Comparison of ENCODE assay signal across 18 cellular contexts in the genomic region with DNA sequence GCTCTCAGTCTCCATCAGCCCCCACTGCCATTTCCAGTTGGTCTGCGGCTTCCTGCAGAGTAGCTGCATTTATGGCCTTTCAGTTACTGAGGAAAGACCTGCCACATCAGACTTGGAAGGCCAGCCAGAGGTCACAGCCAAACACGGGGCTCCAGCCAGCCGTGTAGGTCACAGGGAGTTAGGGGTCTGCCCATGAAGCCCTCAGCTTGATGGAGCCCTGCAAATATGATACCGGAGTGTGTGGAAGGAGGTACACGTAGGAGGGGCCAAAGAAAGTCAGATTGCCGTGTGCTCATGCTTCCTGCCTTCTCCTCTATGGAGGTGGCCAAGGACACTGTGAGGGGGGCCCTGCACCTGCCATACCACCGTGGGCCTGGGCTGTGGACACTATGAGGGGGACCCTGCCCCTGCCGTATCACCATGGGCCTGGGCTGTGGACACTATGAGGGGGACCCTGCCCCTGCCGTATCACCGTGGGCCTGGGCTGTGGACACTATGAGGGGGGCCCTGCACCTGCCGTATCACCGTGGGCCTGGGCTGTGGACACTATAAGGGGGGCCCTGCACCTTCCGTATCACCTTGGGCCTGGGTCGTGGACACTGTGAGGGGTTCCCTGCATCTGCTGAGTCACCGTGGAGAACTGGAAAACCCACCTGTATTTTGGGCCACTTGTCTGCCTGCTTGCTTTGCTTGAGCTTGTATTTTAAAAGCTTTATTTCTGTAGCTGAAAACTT.
DNase-seq lines count a peak whose midpoint lies in the region; ATAC-seq and TF ChIP-seq lines count a peak whose summit lies in the region.
"Had no signal": no experiment of that assay in that cellular context is flagged by ENCODE, and none has a peak within 500 bp of the region (broad histone marks: within the 10 kb centered on the region; RNA-seq: fewer than 3 reads in every experiment).

No MANE protein-coding gene starts in this region.

- intact Hi-C loops in sciatic nerve (cut with DNase I): no loop called here
- intact Hi-C loops in CD4-positive, alpha-beta memory T cell (cut with micrococcal nuclease): no loop called here
- intact Hi-C loops in ovary (cut with DNase I): no loop called here
- intact Hi-C loops in naive thymus-derived CD4-positive, alpha-beta T cell (cut with micrococcal nuclease): no loop called here

- no peak for ATAC-seq in sciatic nerve
- ATAC-seq in naive thymus-derived CD4-positive, alpha-beta T cell: no peak
- ATAC-seq: A549, HepG2 had no signal

- peaks cover 0 to 2% (median 0%) of the 10 kb centered on the region in 8 donors for H3K9me3 Mint-ChIP-seq in CD4-positive, alpha-beta memory T cell
- peaks cover 0 to 3% (median 0%) of the 10 kb centered on the region in 11 donors for H3K9me3 Mint-ChIP-seq in naive thymus-derived CD4-positive, alpha-beta T cell
- H3K9me3 Mint-ChIP-seq: CD4-positive, alpha-beta T cell had no signal

- H3K27ac ChIP-seq in CD4-positive, alpha-beta memory T cell (ENCODE audit: low read depth, low read length): no peak overlapping the region
- H3K27ac ChIP-seq in ovary: no peak overlapping the region
- no peak overlapping the region for H3K27ac ChIP-seq in naive thymus-derived CD4-positive, alpha-beta T cell (ENCODE audit: low read depth, low read length)
- H3K27ac ChIP-seq: 22Rv1, A549, C4-2B had no signal

- H3K27ac Mint-ChIP-seq in CD4-positive, alpha-beta memory T cell: no peak overlapping the region
- no peak overlapping the region for H3K27ac Mint-ChIP-seq in naive thymus-derived CD4-positive, alpha-beta T cell
- H3K27ac Mint-ChIP-seq: CD4-positive, alpha-beta T cell; H9 had no signal

- H3K27me3 ChIP-seq in CD4-positive, alpha-beta memory T cell (ENCODE audit: insufficient read depth, low read length): no peaks in the 10 kb centered on the region
- H3K27me3 ChIP-seq in ovary: no peaks in the 10 kb centered on the region
- no peaks in the 10 kb centered on the region for H3K27me3 ChIP-seq in naive thymus-derived CD4-positive, alpha-beta T cell (ENCODE audit: control insufficient read depth in 2 of 2, insufficient read depth in 2 of 2, low read length in 2 of 2)

- DNase-seq in activated effector memory CD4-positive, alpha-beta T cell treated with anti-CD3 and anti-CD28 coated beads, Interleukin-2, amount 50 U/mL, for 16 hours: peak; percentile 38
- no peak for DNase-seq in activated effector memory CD4-positive, alpha-beta T cell treated with Interleukin-2 at 50 U/mL for 16 hours
- DNase-seq in left kidney (ENCODE audit: low read depth, low spot score) (peak; percentile 78), sciatic nerve (ENCODE audit: low spot score) (peak; percentile 31), ureter (ENCODE audit: low spot score) (no peak), ovary (no peak)
- no peak for DNase-seq in CD4-positive, alpha-beta memory T cell
- no peak for DNase-seq in naive thymus-derived CD4-positive, alpha-beta T cell
- DNase-seq: AML-193; CD4-positive, alpha-beta T cell; DMS153; DMS79 treated with DMSO at 0.1 percent for 48 hours; GF-D8; H9 had no signal

- H3K9me3 ChIP-seq in CD4-positive, alpha-beta memory T cell (ENCODE audit: control insufficient read depth in 1 of 2, low read length in 2 of 2): no peaks in the 10 kb centered on the region
- H3K9me3 ChIP-seq in ovary: no peaks in the 10 kb centered on the region
- H3K9me3 ChIP-seq in naive thymus-derived CD4-positive, alpha-beta T cell (ENCODE audit: control insufficient read depth in 2 of 3, low read length in 3 of 3): no peaks in the 10 kb centered on the region
- H3K9me3 ChIP-seq: A549 had no signal

- WGBS in ovary, 3 donors: 62 to 68% (median 66%) methylated on average over 15 of the region's 15 CpGs

- H3K36me3 ChIP-seq in CD4-positive, alpha-beta memory T cell (ENCODE audit: insufficient read depth, low read length): no peaks in the 10 kb centered on the region
- no peaks in the 10 kb centered on the region for H3K36me3 ChIP-seq in ovary
- H3K36me3 ChIP-seq in naive thymus-derived CD4-positive, alpha-beta T cell (ENCODE audit: control insufficient read depth in 2 of 3, insufficient read depth in 3 of 3, low read length in 3 of 3): no peaks in the 10 kb centered on the region

- no peaks in the 10 kb centered on the region for H3K4me1 ChIP-seq in CD4-positive, alpha-beta memory T cell (ENCODE audit: insufficient read depth, low read length)
- H3K4me1 ChIP-seq in ovary (ENCODE audit: insufficient read depth): no peaks in the 10 kb centered on the region
- H3K4me1 ChIP-seq in naive thymus-derived CD4-positive, alpha-beta T cell (ENCODE audit: control insufficient read depth in 2 of 2, insufficient read depth in 2 of 2, low read length in 2 of 2): no peaks in the 10 kb centered on the region

- H3K4me1 Mint-ChIP-seq in CD4-positive, alpha-beta memory T cell: no peaks in the 10 kb centered on the region
- H3K4me1 Mint-ChIP-seq in naive thymus-derived CD4-positive, alpha-beta T cell: no peaks in the 10 kb centered on the region

- CTCF ChIA-PET in CD4-positive, alpha-beta memory T cell (lab: Charles Lee; ENCODE audit: partially characterized antibody): no interaction called here
- CTCF ChIA-PET in naive thymus-derived CD4-positive, alpha-beta T cell (lab: Charles Lee): interaction anchor here (0.7 kb wide), 1 partner anchor 399 kb away, joined by 3 read pairs; no protein-coding TSS in a partner anchor

- no peak for TF ChIP-seq CTCF in ovary (IDR thresholded peaks at IDR 0.05)

- no peaks in the 10 kb centered on the region for H3K36me3 Mint-ChIP-seq in CD4-positive, alpha-beta memory T cell
- no peaks in the 10 kb centered on the region for H3K36me3 Mint-ChIP-seq in naive thymus-derived CD4-positive, alpha-beta T cell

- no peak for TF ChIP-seq POLR2A in ovary (IDR thresholded peaks at IDR 0.05)

- POLR2A ChIA-PET in CD4-positive, alpha-beta memory T cell (lab: Charles Lee; ENCODE audit: partially characterized antibody): no interaction called here
- POLR2A ChIA-PET in naive thymus-derived CD4-positive, alpha-beta T cell (lab: Charles Lee): no interaction called here

- TF ChIP-seq EP300 in ovary (IDR thresholded peaks at IDR 0.05): no peak

- no peak overlapping the region for H3K4me3 Mint-ChIP-seq in CD4-positive, alpha-beta memory T cell
- no peak overlapping the region for H3K4me3 Mint-ChIP-seq in naive thymus-derived CD4-positive, alpha-beta T cell
- H3K4me3 Mint-ChIP-seq: CD4-positive, alpha-beta T cell; H9 had no signal

- H3K4me3 ChIP-seq in CD4-positive, alpha-beta memory T cell (ENCODE audit: low read length in 2 of 2): no peak overlapping the region
- H3K4me3 ChIP-seq in ovary: no peak overlapping the region
- H3K4me3 ChIP-seq in naive thymus-derived CD4-positive, alpha-beta T cell (ENCODE audit: low read length): no peak overlapping the region
- H3K4me3 ChIP-seq: A549 had no signal

- peaks cover 2 to 4% of the 10 kb centered on the region in 2 donors for H3K27me3 Mint-ChIP-seq in CD4-positive, alpha-beta memory T cell
- peaks cover 0 to 22% (median 8%) of the 10 kb centered on the region in 5 donors for H3K27me3 Mint-ChIP-seq in naive thymus-derived CD4-positive, alpha-beta T cell

Comparison
In these comparisons a context has a peak if more than half of its experiments do, and no peak if none do; other contexts are left out.
1. DNase-seq: peak in activated effector memory CD4-positive, alpha-beta T cell treated with anti-CD3 and anti-CD28 coated beads, Interleukin-2, amount 50 U/mL, for 16 hours (single experiment), left kidney (single experiment) and sciatic nerve (single experiment); none in activated effector memory CD4-positive, alpha-beta T cell treated with Interleukin-2 at 50 U/mL for 16 hours (single experiment), ureter (single experiment), CD4-positive, alpha-beta memory T cell (0 of 5), ovary (0 of 5) and naive thymus-derived CD4-positive, alpha-beta T cell (0 of 9).